8 cellular contexts compared by ENCODE assay signal in genomic region chr1:121519042-121519755, GRCh38.
DNase-seq lines count a peak whose midpoint lies in the region; ATAC-seq and TF ChIP-seq lines count a peak whose summit lies in the region.

No MANE protein-coding gene starts in this region.

- H3K9ac ChIP-seq in liver (ENCODE audit: low read depth in 1 of 2, low read length in 2 of 2), result peak overlapping the region; percentile 23 to 87

- DNase-seq in NCI-H1417 (lab: John Stamatoyannopoulos, UW) (peak; percentile 58 to 97 (median 97)), cerebellar nuclear complex (lab: John Stamatoyannopoulos, UW) (peak; percentile 66 to 84), GM19238 (ENCODE audit: insufficient read length, low spot score) (no peak)
- peak; percentile 65 to 79 for DNase-seq in activated CD4-positive, alpha-beta T cell treated with anti-CD3 and anti-CD28 coated beads for 24 hours (ENCODE audit: low read depth in 2 of 2)
- DNase-seq in stimulated activated CD4-positive, alpha-beta T cell treated with anti-CD3 and anti-CD28 coated beads, TNF-alpha, amount 100 ng/mL, for 1 hour (ENCODE audit: low read depth in 3 of 3, low spot score in 1 of 3), result peak; percentile 47 to 72 (median 64)

- peak overlapping the region; percentile 38 to 73 (median 64) for H3K4me3 ChIP-seq in liver (ENCODE audit: low read depth in 1 of 3, low read length in 3 of 3)

- H3K27ac ChIP-seq in liver (ENCODE audit: low read depth in 1 of 2, low read length in 2 of 2), result peak overlapping the region; percentile 63 to 78

- H3K27me3 ChIP-seq in liver (ENCODE audit: control insufficient read depth in 4 of 4, insufficient read depth in 4 of 4, low read length in 3 of 4), result no peaks in the 10 kb centered on the region

- H3K9me3 ChIP-seq in liver (ENCODE audit: control insufficient read depth in 4 of 4, low read length in 3 of 4), result no peaks in the 10 kb centered on the region

- ATAC-seq in GM18907 (IDR thresholded peaks at IDR 0.05; ENCODE audit: unreplicated experiment) (peak; percentile 66), HG03460 (IDR thresholded peaks at IDR 0.05; ENCODE audit: unreplicated experiment) (no peak)

- TF ChIP-seq CTCF in liver (IDR thresholded peaks at IDR 0.05; ENCODE audit: low read depth, low read length, missing input control), result no peak

- peaks cover 7 to 58% (median 40%) of the 10 kb centered on the region in 4 donors for H3K4me1 ChIP-seq in liver (ENCODE audit: control insufficient read depth in 4 of 4, insufficient read depth in 4 of 4, low read length in 3 of 4)

- 2% methylated on average over 75 of the region's 75 CpGs for WGBS in liver

- no peak for TF ChIP-seq RAD21 in liver (IDR thresholded peaks at IDR 0.05)

- no peaks in the 10 kb centered on the region for H3K36me3 ChIP-seq in liver (ENCODE audit: control insufficient read depth in 4 of 4, insufficient read depth in 3 of 4, low read depth in 1 of 4, low read length in 3 of 4)

TF ChIP-seq in liver, 16 proteins besides CTCF, POLR2A, EP300 and RAD21:
- TF ChIP-seq REST (IDR thresholded peaks at IDR 0.05) (peak; percentile 69), HNF4A (conservative IDR thresholded peaks at IDR 0.05) (peak; percentile 34 to 61), FOXA1 (IDR thresholded peaks at IDR 0.05) (no peak), NR2F2 (IDR thresholded peaks at IDR 0.05) (no peak), RXRA (IDR thresholded peaks at IDR 0.05) (peak; percentile 38 to 61), ZBTB33 (IDR thresholded peaks at IDR 0.05) (peak; percentile 63), GABPA (IDR thresholded peaks at IDR 0.05 in 1 of 2, conservative IDR thresholded peaks at IDR 0.05 in 1 of 2) (no peak), MAX (IDR thresholded peaks at IDR 0.05) (no peak), EGR1 (IDR thresholded peaks at IDR 0.05; ENCODE audit: low read depth in 2 of 2) (peak in 1 of 2 donors; percentile 63), JUND (IDR thresholded peaks at IDR 0.05) (no peak), SP1 (IDR thresholded peaks at IDR 0.05) (peak; percentile 35), YY1 (IDR thresholded peaks at IDR 0.05) (peak; percentile 45)
- TF ChIP-seq, protein P1, sequence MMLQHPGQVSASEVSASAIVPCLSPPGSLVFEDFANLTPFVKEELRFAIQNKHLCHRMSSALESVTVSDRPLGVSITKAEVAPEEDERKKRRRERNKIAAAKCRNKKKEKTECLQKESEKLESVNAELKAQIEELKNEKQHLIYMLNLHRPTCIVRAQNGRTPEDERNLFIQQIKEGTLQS (IDR thresholded peaks at IDR 0.05), result no peak
TF ChIP-seq in liver: peak in this region for 7.
